ENCODE assay signal across 1 cellular context in the genomic region with DNA sequence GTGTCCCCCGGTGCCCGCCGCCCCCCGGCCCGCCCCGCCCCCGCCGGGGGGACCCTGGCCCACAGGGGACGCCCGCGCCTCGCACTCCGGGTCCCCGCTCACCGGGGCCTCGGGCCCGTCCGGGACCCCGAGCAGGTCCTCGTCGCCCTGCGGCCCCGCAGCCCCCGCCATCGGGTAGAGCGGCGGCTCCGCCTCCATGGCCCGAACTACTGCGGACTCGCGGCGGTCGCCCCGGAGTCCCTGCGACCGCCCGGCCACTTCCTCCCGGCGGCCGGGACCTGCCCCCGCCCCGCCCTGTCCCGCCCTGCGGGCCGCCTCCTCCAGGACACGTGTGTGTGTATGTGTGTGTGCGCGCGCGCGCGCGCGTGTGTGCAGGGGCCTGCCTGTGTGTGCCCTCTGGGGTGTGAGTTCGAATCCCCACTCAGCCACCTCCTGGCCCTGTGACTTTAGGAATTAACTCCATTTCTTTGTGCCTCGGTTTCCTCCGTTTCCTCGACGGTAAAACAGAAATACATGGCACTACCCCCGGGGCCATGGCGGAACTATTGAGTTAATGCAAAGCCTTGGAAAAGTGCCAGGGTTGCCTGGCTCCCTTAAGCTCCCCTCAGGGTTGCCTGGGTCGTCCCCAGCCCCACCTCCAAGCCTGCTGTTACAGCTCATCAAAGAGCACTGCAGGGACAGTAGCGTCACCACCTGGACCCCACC.
TF ChIP-seq lines count a peak whose summit lies in the region.

A gene with protein sequence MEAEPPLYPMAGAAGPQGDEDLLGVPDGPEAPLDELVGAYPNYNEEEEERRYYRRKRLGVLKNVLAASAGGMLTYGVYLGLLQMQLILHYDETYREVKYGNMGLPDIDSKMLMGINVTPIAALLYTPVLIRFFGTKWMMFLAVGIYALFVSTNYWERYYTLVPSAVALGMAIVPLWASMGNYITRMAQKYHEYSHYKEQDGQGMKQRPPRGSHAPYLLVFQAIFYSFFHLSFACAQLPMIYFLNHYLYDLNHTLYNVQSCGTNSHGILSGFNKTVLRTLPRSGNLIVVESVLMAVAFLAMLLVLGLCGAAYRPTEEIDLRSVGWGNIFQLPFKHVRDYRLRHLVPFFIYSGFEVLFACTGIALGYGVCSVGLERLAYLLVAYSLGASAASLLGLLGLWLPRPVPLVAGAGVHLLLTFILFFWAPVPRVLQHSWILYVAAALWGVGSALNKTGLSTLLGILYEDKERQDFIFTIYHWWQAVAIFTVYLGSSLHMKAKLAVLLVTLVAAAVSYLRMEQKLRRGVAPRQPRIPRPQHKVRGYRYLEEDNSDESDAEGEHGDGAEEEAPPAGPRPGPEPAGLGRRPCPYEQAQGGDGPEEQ (minus strand): TSS at position 252 of the 705 bp plus-strand sequence. CDS start 54 bp downstream, at position 198.

TF ChIP-seq in SK-N-SH treated with all-trans-retinoic acid at 6 μM for 48 hours, 23 proteins besides CTCF, POLR2A, EP300 and RAD21 (continued from another document):
- TF ChIP-seq CSRNP3 (CRISPR knock-in tag; IDR thresholded peaks at IDR 0.05) (no peak), PPARA (CRISPR knock-in tag; IDR thresholded peaks at IDR 0.05; ENCODE audit: borderline replicate concordance) (no peak), ZFP3 (CRISPR knock-in tag; IDR thresholded peaks at IDR 0.05) (no peak)
